8 cellular contexts compared by ENCODE assay signal in the genomic region with DNA sequence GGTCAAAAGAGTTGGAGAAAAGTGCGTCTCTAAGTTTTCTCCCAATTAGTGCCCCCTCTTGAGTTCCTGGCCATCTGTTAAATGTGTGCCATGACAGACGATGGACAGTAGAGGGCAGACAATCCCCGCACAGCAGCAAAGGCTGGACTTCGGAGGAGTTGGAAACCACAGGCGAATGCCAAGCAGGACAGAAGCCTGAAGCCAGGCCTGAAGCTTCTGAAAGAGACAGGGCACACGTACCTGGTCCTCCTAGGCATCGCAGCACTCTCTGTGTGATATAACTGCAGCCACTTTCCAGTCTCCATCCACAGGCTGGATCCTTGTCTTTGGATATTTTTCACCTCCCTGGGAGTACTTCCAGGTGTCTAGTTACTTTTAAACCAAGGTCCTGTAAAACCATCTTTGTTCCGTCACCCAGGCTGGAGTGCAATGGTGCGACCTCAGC. TPM values are rescaled to one million over a fixed set of nuclear protein-coding genes. Genes with fewer than 3 reads are reported as not detected.
A peak's percentile ranks its signal among the peaks of the same experiment; 100 is the strongest.
DNase-seq lines count a peak whose midpoint lies in the region; ATAC-seq, FAIRE-seq and TF ChIP-seq lines count a peak whose summit lies in the region.

No MANE protein-coding gene starts in this region.

- 0 out of 2 replicates have a peak, but pooled peaks cover under 1% of the 10 kb centered on the region for H3F3A ChIP-seq in DOHH2 (ENCODE audit: control insufficient read depth, insufficient read depth)

- no peaks in the 10 kb centered on the region for H3K36me3 ChIP-seq in DOHH2 (ENCODE audit: control insufficient read depth, low read length)
- no peaks in the 10 kb centered on the region for H3K36me3 ChIP-seq in Peyer's patch
- no peaks in the 10 kb centered on the region for H3K36me3 ChIP-seq in adrenal gland (replicated peaks in 1 of 2)
- no peaks in the 10 kb centered on the region for H3K36me3 ChIP-seq in cardiac muscle cell
- H3K36me3 ChIP-seq in pancreas = no peaks in the 10 kb centered on the region

- H3K27ac ChIP-seq in DOHH2 (ENCODE audit: low read depth, low read length) (no peak overlapping the region), Peyer's patch (no peak overlapping the region), adrenal gland (no peak overlapping the region), cardiac muscle cell (no peak overlapping the region), pancreas (no peak overlapping the region)

- H3K79me2 ChIP-seq in DOHH2 (ENCODE audit: control insufficient read depth, low read length) = no peaks in the 10 kb centered on the region

- ATAC-seq in pancreas = peak; percentile 96 to 100 (median 99)
- no peak for ATAC-seq in HG02763 (IDR thresholded peaks at IDR 0.05; ENCODE audit: unreplicated experiment)

- H4K20me1 ChIP-seq in DOHH2 (ENCODE audit: control insufficient read depth, insufficient read depth, low read depth, low read length) = peaks cover 2% of the 10 kb centered on the region; the same call in 1 of the 2 replicates

- intact Hi-C loops in adrenal gland (cut with DNase I) = loop anchor here (5.0 to 10.0 kb wide), 4 partner anchors 109 to 339 kb away; a partner anchor contains a TSS
- intact Hi-C loops in pancreas (cut with DNase I) = loop anchor here in 2 of 3 donors (10.0 kb wide), 2 partner anchors 179 to 339 kb away; no protein-coding TSS in a partner anchor

- H3K9me2 ChIP-seq in DOHH2 (replicated peaks; ENCODE audit: control insufficient read depth, low read length) = no peaks in the 10 kb centered on the region

- H3K27me3 ChIP-seq in DOHH2 (ENCODE audit: control insufficient read depth, low read length) (no peaks in the 10 kb centered on the region), Peyer's patch (no peaks in the 10 kb centered on the region), adrenal gland (no peaks in the 10 kb centered on the region), cardiac muscle cell (peaks cover 21% of the 10 kb centered on the region), pancreas (no peaks in the 10 kb centered on the region)

- DNase-seq in HuH-7 (ENCODE audit: low spot score) = peak; percentile 68
- peak; percentile 58 to 80 (median 63) for DNase-seq in Peyer's patch
- DNase-seq in adrenal gland = peak; percentile 72 to 89 (median 81)
- DNase-seq in cardiac muscle cell (ENCODE audit: low read depth in 1 of 2, low spot score in 1 of 2) = peak; percentile 85 to 89
- DNase-seq in pancreas = peak; percentile 60 to 85 (median 70)
- DNase-seq in OCI-M2 (lab: John Stamatoyannopoulos, UW; ENCODE audit: unreplicated experiment) = no peak

- H3K9me3 ChIP-seq in DOHH2 (ENCODE audit: control insufficient read depth, insufficient read depth, low read length) (no peaks in the 10 kb centered on the region), Peyer's patch (no peaks in the 10 kb centered on the region), adrenal gland (replicated peaks in 1 of 3) (no peaks in the 10 kb centered on the region), cardiac muscle cell (ENCODE audit: low read depth) (no peaks in the 10 kb centered on the region), pancreas (no peaks in the 10 kb centered on the region)

- no peak for FAIRE-seq in pancreas (lab: Jason Lieb, UNC)

- H3K4me3 ChIP-seq in DOHH2 (ENCODE audit: low read length) = no peak overlapping the region
- H3K4me3 ChIP-seq in Peyer's patch = no peak overlapping the region
- H3K4me3 ChIP-seq in adrenal gland = no peak overlapping the region
- H3K4me3 ChIP-seq in cardiac muscle cell = no peak overlapping the region
- no peak overlapping the region for H3K4me3 ChIP-seq in pancreas

- peak; percentile 88 for TF ChIP-seq CTCF in DOHH2 (IDR thresholded peaks at IDR 0.05; ENCODE audit: low read depth, low read length, poor library complexity, severe bottlenecking)
- TF ChIP-seq CTCF in Peyer's patch (IDR thresholded peaks at IDR 0.05) = peak; percentile 72 to 88 (median 86)
- TF ChIP-seq CTCF in adrenal gland (IDR thresholded peaks at IDR 0.05) = peak; percentile 78 to 93 (median 89)
- peak; percentile 96 for TF ChIP-seq CTCF in cardiac muscle cell (IDR thresholded peaks at IDR 0.05; ENCODE audit: low read depth, low read length)
- peak; percentile 65 to 82 (median 67) for TF ChIP-seq CTCF in pancreas (IDR thresholded peaks at IDR 0.05)

- H3K4me1 ChIP-seq in DOHH2 (ENCODE audit: control insufficient read depth, low read length) (peaks cover 17% of the 10 kb centered on the region), Peyer's patch (no peaks in the 10 kb centered on the region), adrenal gland (replicated peaks in 1 of 2) (no peaks in the 10 kb centered on the region), cardiac muscle cell (ENCODE audit: low read depth) (no peaks in the 10 kb centered on the region), pancreas (peaks cover 0 to 5% (median 0%) of the 10 kb centered on the region in 3 donors)

- TF ChIP-seq POLR2A in Peyer's patch (IDR thresholded peaks at IDR 0.05) = no peak
- no peak for TF ChIP-seq POLR2A in adrenal gland (IDR thresholded peaks at IDR 0.05)

- WGBS in adrenal gland, 4 donors = 13 to 26% (median 16%) methylated on average over 5 to 9 of the region's 9 CpGs
- WGBS in pancreas, 2 donors = 4 to 5% methylated on average over 9 of the region's 9 CpGs

- no peak overlapping the region for H3K4me2 ChIP-seq in DOHH2 (ENCODE audit: low read length)

RNA-seq across cellular contexts. Expression of a gene that starts 14.5 kb away (rescaled TPM):
- total RNA-seq in Peyer's patch = 10 to 100 TPM in 1 of 4 donors, 1 to 10 TPM in 3; 2.3 to 16.5 (median 3.1) TPM
- total RNA-seq in adrenal gland = 1 to 10 TPM in 6 of 8 donors, under 1 TPM in 2; 0.87 to 2.8 (median 2.1) TPM
- polyA plus RNA-seq in adrenal gland = 1 to 10 TPM; 1.7 to 3.6 (median 2.9) TPM
- 2.4 and 3.7 TPM in 2 replicates for total RNA-seq in cardiac muscle cell
- polyA plus RNA-seq in cardiac muscle cell = 7.1 and 8.2 TPM in 2 replicates
- 1 to 10 TPM in 5 of 6 donors, under 1 TPM in 1; 0.91 to 2.7 (median 2.2) TPM for total RNA-seq in pancreas
- polyA plus RNA-seq in pancreas = 1 to 10 TPM; 3.3 to 5.8 TPM

RNA-seq across cellular contexts. Expression of a gene that starts 14.7 kb away (rescaled TPM):
- total RNA-seq in Peyer's patch = 1 to 10 TPM; 2.0 to 4.9 (median 3.1) TPM
- total RNA-seq in adrenal gland = 10 to 100 TPM in 6 of 8 donors, 1 to 10 TPM in 2; 8.0 to 30.7 (median 19.6) TPM
- 10 to 100 TPM; 17.5 to 57.3 (median 19.0) TPM for polyA plus RNA-seq in adrenal gland
- 7.1 and 15.7 TPM in 2 replicates for total RNA-seq in cardiac muscle cell
- 44.1 and 72.6 TPM in 2 replicates for polyA plus RNA-seq in cardiac muscle cell
- 1 to 10 TPM; 2.2 to 7.5 (median 5.6) TPM for total RNA-seq in pancreas
- 10 to 100 TPM in 1 of 2 donors, 1 to 10 TPM in 1; 7.0 to 14.5 TPM for polyA plus RNA-seq in pancreas

RNA-seq across cellular contexts. Expression of a gene that starts 25.2 kb away (rescaled TPM):
- 100 to 1,000 TPM in 3 of 4 donors, 10 to 100 TPM in 1; 73.9 to 192 (median 149) TPM for total RNA-seq in Peyer's patch
- 100 to 1,000 TPM in 5 of 8 donors, 10 to 100 TPM in 3; 64.6 to 224 (median 126) TPM for total RNA-seq in adrenal gland
- polyA plus RNA-seq in adrenal gland = 100 to 1,000 TPM; 114 to 223 (median 122) TPM
- total RNA-seq in cardiac muscle cell = 128 and 270 TPM in 2 replicates
- polyA plus RNA-seq in cardiac muscle cell = 279 and 467 TPM in 2 replicates
- 10 to 100 TPM; 24.6 to 37.4 (median 31.5) TPM for total RNA-seq in pancreas
- polyA plus RNA-seq in pancreas = 10 to 100 TPM; 77.7 to 81.1 TPM

RNA-seq across cellular contexts. Expression of a gene that starts 25.6 kb away (rescaled TPM):
- total RNA-seq in Peyer's patch (10 to 100 TPM; 14.7 to 36.3 (median 23.3) TPM), adrenal gland (10 to 100 TPM in 7 of 8 donors, 1 to 10 TPM in 1; 5.1 to 17.0 (median 13.1) TPM), cardiac muscle cell (11.3 and 13.5 TPM in 2 replicates), pancreas (10 to 100 TPM in 1 of 6 donors, 1 to 10 TPM in 5; 4.6 to 10.6 (median 6.0) TPM)
- polyA plus RNA-seq in adrenal gland (10 to 100 TPM in 2 of 3 donors, 1 to 10 TPM in 1; 8.4 to 13.3 (median 12.8) TPM), cardiac muscle cell (6.9 and 9.2 TPM in 2 replicates), pancreas (1 to 10 TPM; 4.4 to 6.4 TPM)

RNA-seq across cellular contexts. Expression of a gene that starts 47.1 kb away (rescaled TPM):
- not detected for total RNA-seq in Peyer's patch
- 1 to 10 TPM in 6 of 8 donors, not detected in 2; 1.6 to 7.2 (median 5.7) TPM for total RNA-seq in adrenal gland
- 1 to 10 TPM in 2 of 3 donors, under 1 TPM in 1; 0.97 to 2.9 (median 2.3) TPM for polyA plus RNA-seq in adrenal gland
- total RNA-seq in cardiac muscle cell = 0.18 and 0.67 TPM in 2 replicates
- polyA plus RNA-seq in cardiac muscle cell = 0.15 TPM in 1 of 2 replicates, not detected in the other
- total RNA-seq in pancreas = under 1 TPM in 2 of 6 donors, not detected in 4; 0.34 to 0.47 TPM
- polyA plus RNA-seq in pancreas = under 1 TPM; 0.15 to 0.16 TPM
